Comparison of ENCODE assay signal across 10 cellular contexts in genomic region chr12:46368138-46368537, GRCh38. TPM values are rescaled to one million over a fixed set of nuclear protein-coding genes. Genes with fewer than 3 reads are reported as not detected.
DNase-seq lines count a peak whose midpoint lies in the region; ATAC-seq, FAIRE-seq and TF ChIP-seq lines count a peak whose summit lies in the region.
"Had no signal": no experiment of that assay in that cellular context is flagged by ENCODE, and none has a peak within 500 bp of the region (broad histone marks: within the 10 kb centered on the region; RNA-seq: fewer than 3 reads in every experiment).

No MANE protein-coding gene starts in this region.

- no peak for FAIRE-seq in urothelium cell line (lab: Jason Lieb, UNC)

- peak overlapping the region; percentile 99 for H3K4me3 Mint-ChIP-seq in HFFc6
- H3K4me3 Mint-ChIP-seq in activated naive CD8-positive, alpha-beta T cell treated with anti-CD3 and anti-CD28 coated beads for 36 hours = peak overlapping the region; percentile 95
- peak overlapping the region; percentile 93 for H3K4me3 Mint-ChIP-seq in stimulated activated effector memory CD8-positive, alpha-beta T cell treated with anti-CD3 and anti-CD28 coated beads, Interleukin-12 subunit alpha, Interleukin-12 subunit beta, amount 100 ng/mL, for 72 hours

- no peaks in the 10 kb centered on the region for H3K27me3 ChIP-seq in iPS-18a (ENCODE audit: control insufficient read depth, insufficient read depth, low read length)

- DNase-seq in HFFc6 (no peak), NCI-H1092 treated with DMSO at 0.1 percent for 48 hours (lab: John Stamatoyannopoulos, UW) (no peak), urothelium cell line (ENCODE audit: low spot score) (no peak)
- no peak for DNase-seq in activated naive CD8-positive, alpha-beta T cell treated with anti-CD3 and anti-CD28 coated beads for 36 hours
- no peak for DNase-seq in stimulated activated effector memory CD8-positive, alpha-beta T cell treated with anti-CD3 and anti-CD28 coated beads, Interleukin-12 subunit alpha, Interleukin-12 subunit beta, amount 100 ng/mL, for 72 hours (ENCODE audit: low spot score in 2 of 2)
- DNase-seq: activated effector memory CD4-positive, alpha-beta T cell treated with Interleukin-2 at 50 U/mL for 16 hours; NCI-H1694 treated with DMSO at 0.1 percent for 48 hours had no signal

- peak overlapping the region; percentile 99 for H3K27ac Mint-ChIP-seq in HFFc6
- H3K27ac Mint-ChIP-seq in activated naive CD8-positive, alpha-beta T cell treated with anti-CD3 and anti-CD28 coated beads for 36 hours = peak overlapping the region; percentile 82
- H3K27ac Mint-ChIP-seq in stimulated activated effector memory CD8-positive, alpha-beta T cell treated with anti-CD3 and anti-CD28 coated beads, Interleukin-12 subunit alpha, Interleukin-12 subunit beta, amount 100 ng/mL, for 72 hours = peak overlapping the region; percentile 77

- peaks cover 12% of the 10 kb centered on the region for H3K4me1 ChIP-seq in iPS-18a (ENCODE audit: control insufficient read depth, low read depth, low read length)

- no peak overlapping the region for H3K9ac ChIP-seq in iPS-18a (ENCODE audit: low read length)

- H3K36me3 Mint-ChIP-seq in HFFc6 (ENCODE audit: low read depth) = peaks cover 91% of the 10 kb centered on the region
- peaks cover 82% of the 10 kb centered on the region for H3K36me3 Mint-ChIP-seq in activated naive CD8-positive, alpha-beta T cell treated with anti-CD3 and anti-CD28 coated beads for 36 hours
- H3K36me3 Mint-ChIP-seq in stimulated activated effector memory CD8-positive, alpha-beta T cell treated with anti-CD3 and anti-CD28 coated beads, Interleukin-12 subunit alpha, Interleukin-12 subunit beta, amount 100 ng/mL, for 72 hours = peaks cover 100% of the 10 kb centered on the region

- no peaks in the 10 kb centered on the region for H3K9me3 ChIP-seq in iPS-18a (ENCODE audit: control insufficient read depth, low read depth, low read length)

- no peak for ATAC-seq in stimulated activated effector memory CD8-positive, alpha-beta T cell treated with anti-CD3 and anti-CD28 coated beads, Interleukin-12 subunit alpha, Interleukin-12 subunit beta, amount 100 ng/mL, for 72 hours
- no peak for ATAC-seq in HG03196 (IDR thresholded peaks at IDR 0.05; ENCODE audit: unreplicated experiment)
- no peak for ATAC-seq in HG03045 (IDR thresholded peaks at IDR 0.05; ENCODE audit: unreplicated experiment)

- H3K27me3 Mint-ChIP-seq in HFFc6 (ENCODE audit: insufficient read depth) = peaks cover 66% of the 10 kb centered on the region
- H3K27me3 Mint-ChIP-seq in activated naive CD8-positive, alpha-beta T cell treated with anti-CD3 and anti-CD28 coated beads for 36 hours = peaks cover 11% of the 10 kb centered on the region

- H3K27ac ChIP-seq in iPS-18a (ENCODE audit: low read length) = no peak overlapping the region

- H3K4me3 ChIP-seq in iPS-18a (ENCODE audit: low read length) = peak overlapping the region; percentile 97

- TF ChIP-seq CTCF in HFFc6 (IDR thresholded peaks at IDR 0.05) = no peak

- H3K4me1 Mint-ChIP-seq in HFFc6 (ENCODE audit: low read depth) = peaks cover 55% of the 10 kb centered on the region
- peaks cover 58% of the 10 kb centered on the region for H3K4me1 Mint-ChIP-seq in activated naive CD8-positive, alpha-beta T cell treated with anti-CD3 and anti-CD28 coated beads for 36 hours
- H3K4me1 Mint-ChIP-seq in stimulated activated effector memory CD8-positive, alpha-beta T cell treated with anti-CD3 and anti-CD28 coated beads, Interleukin-12 subunit alpha, Interleukin-12 subunit beta, amount 100 ng/mL, for 72 hours = peaks cover 49% of the 10 kb centered on the region

- peaks cover 36% of the 10 kb centered on the region for H3K9me3 Mint-ChIP-seq in HFFc6
- peaks cover 3% of the 10 kb centered on the region for H3K9me3 Mint-ChIP-seq in activated naive CD8-positive, alpha-beta T cell treated with anti-CD3 and anti-CD28 coated beads for 36 hours
- H3K9me3 Mint-ChIP-seq in stimulated activated effector memory CD8-positive, alpha-beta T cell treated with anti-CD3 and anti-CD28 coated beads, Interleukin-12 subunit alpha, Interleukin-12 subunit beta, amount 100 ng/mL, for 72 hours = no peaks in the 10 kb centered on the region

- H3K36me3 ChIP-seq in iPS-18a (ENCODE audit: control insufficient read depth, low read depth, low read length) = peaks cover 80% of the 10 kb centered on the region

RNA-seq across cellular contexts. Expression of gene SLC38A2, which starts 4.4 kb away (rescaled TPM):
- total RNA-seq in HFFc6 (2021; fragmentation: NEBNext Ultra II Directional; extraction: Animal tissue kit (Norgen Biotek cat#: 25700)) = 1,000 to 10,000 TPM in 2 of 6 experiments, 100 to 1,000 TPM in 4; 787 to 1,148 (median 975) TPM
- 100 to 1,000 TPM; 227 to 230 TPM for total RNA-seq in activated naive CD8-positive, alpha-beta T cell treated with anti-CD3 and anti-CD28 coated beads for 36 hours
